In genomic region chr17:76671123-76671911, GRCh38 we compare ENCODE assay signal across 8 cellular contexts. TPM values are rescaled to one million over a fixed set of nuclear protein-coding genes. Genes with fewer than 3 reads are reported as not detected.
A peak's percentile ranks its signal among the peaks of the same experiment; 100 is the strongest.
DNase-seq lines count a peak whose midpoint lies in the region; ATAC-seq and TF ChIP-seq lines count a peak whose summit lies in the region.

No MANE protein-coding gene starts in this region.

- no peaks in the 10 kb centered on the region for H3K9me3 ChIP-seq in CD4-positive, CD25-positive, alpha-beta regulatory T cell (ENCODE audit: control insufficient read depth in 2 of 2, low read length in 2 of 2)
- H3K9me3 ChIP-seq in liver (ENCODE audit: control insufficient read depth in 4 of 4, low read length in 3 of 4), result no peaks in the 10 kb centered on the region

- no peaks in the 10 kb centered on the region for H3K36me3 Mint-ChIP-seq in CD4-positive, CD25-positive, alpha-beta regulatory T cell
- H3K36me3 Mint-ChIP-seq in activated CD4-positive, alpha-beta memory T cell treated with anti-CD3 and anti-CD28 coated beads for 36 hours, result no peaks in the 10 kb centered on the region

- H3K27me3 Mint-ChIP-seq in CD4-positive, CD25-positive, alpha-beta regulatory T cell, result peaks cover 15% of the 10 kb centered on the region
- H3K27me3 Mint-ChIP-seq in activated CD4-positive, alpha-beta memory T cell treated with anti-CD3 and anti-CD28 coated beads for 36 hours, result no peaks in the 10 kb centered on the region

- POLR2A ChIA-PET in activated CD4-positive, alpha-beta memory T cell treated with anti-CD3 and anti-CD28 coated beads for 36 hours (lab: Charles Lee), result interaction anchor here (0.7 to 2.3 kb wide), 4 partner anchors 10 to 462 kb away, joined by 3 to 11 read pairs (median 6); no protein-coding TSS in a partner anchor

- peak; percentile 99 for ATAC-seq in CD4-positive, CD25-positive, alpha-beta regulatory T cell (ENCODE audit: low read depth in 2 of 2)
- peak; percentile 96 for ATAC-seq in GM19452 (IDR thresholded peaks at IDR 0.05; ENCODE audit: unreplicated experiment)
- peak; percentile 77 for ATAC-seq in HG03575 (IDR thresholded peaks at IDR 0.05; ENCODE audit: extremely low read depth, insufficient number of reproducible peaks, low FRiP score, unreplicated experiment)

- TF ChIP-seq CTCF in dorsolateral prefrontal cortex (IDR thresholded peaks at IDR 0.05 in 54 of 56, conservative IDR thresholded peaks at IDR 0.05 in 2 of 56; ENCODE audit: low read depth in 1 of 56, partially characterized antibody in 56 of 56) (peak in 10 of 56 donors; percentile 3 to 34 (median 14)), liver (IDR thresholded peaks at IDR 0.05; ENCODE audit: low read depth, low read length, missing input control) (no peak)

- H3K27ac ChIP-seq in CD4-positive, CD25-positive, alpha-beta regulatory T cell (ENCODE audit: insufficient read depth, low read length, poor library complexity, severe bottlenecking), result peak overlapping the region; percentile 80
- peak overlapping the region; percentile 16 to 97 (median 90) for H3K27ac ChIP-seq in dorsolateral prefrontal cortex
- H3K27ac ChIP-seq in liver (ENCODE audit: low read depth in 1 of 2, low read length in 2 of 2), result peak overlapping the region; percentile 84 to 86

- peak overlapping the region; percentile 84 to 97 (median 89) for H3K4me3 Mint-ChIP-seq in CD4-positive, CD25-positive, alpha-beta regulatory T cell
- peak overlapping the region; percentile 90 for H3K4me3 Mint-ChIP-seq in activated CD4-positive, alpha-beta memory T cell treated with anti-CD3 and anti-CD28 coated beads for 36 hours

- intact Hi-C loops in activated CD4-positive, alpha-beta memory T cell treated with anti-CD3 and anti-CD28 coated beads for 36 hours (cut with micrococcal nuclease), result loop anchor here (2.0 to 5.0 kb wide), 3 partner anchors 43 to 157 kb away; partner anchors contain the start of genes JMJD6 and METTL23
- intact Hi-C loops in dorsolateral prefrontal cortex (cut with DNase I), result loop anchor here (2.0 to 10.0 kb wide), 3 partner anchors 36 to 147 kb away; partner anchors contain the start of gene SRSF2 (in 1 of the 2)

- peak overlapping the region in 1 of 2 donors; percentile 96 for H3K9ac ChIP-seq in liver (ENCODE audit: low read depth in 1 of 2, low read length in 2 of 2)

- H3K4me1 Mint-ChIP-seq in CD4-positive, CD25-positive, alpha-beta regulatory T cell, result peaks cover 16 to 41% (median 23%) of the 10 kb centered on the region in 4 donors
- peaks cover 24% of the 10 kb centered on the region for H3K4me1 Mint-ChIP-seq in activated CD4-positive, alpha-beta memory T cell treated with anti-CD3 and anti-CD28 coated beads for 36 hours (ENCODE audit: low read depth)

- H3K36me3 ChIP-seq in CD4-positive, CD25-positive, alpha-beta regulatory T cell (ENCODE audit: control insufficient read depth, insufficient read depth, low read length), result no peaks in the 10 kb centered on the region
- H3K36me3 ChIP-seq in liver (ENCODE audit: control insufficient read depth in 4 of 4, insufficient read depth in 3 of 4, low read depth in 1 of 4, low read length in 3 of 4), result no peaks in the 10 kb centered on the region

- peak overlapping the region; percentile 97 for H3K4me3 ChIP-seq in CD4-positive, CD25-positive, alpha-beta regulatory T cell (ENCODE audit: low read depth, low read length)
- peak overlapping the region; percentile 34 to 96 (median 75) for H3K4me3 ChIP-seq in dorsolateral prefrontal cortex
- H3K4me3 ChIP-seq in liver (ENCODE audit: low read depth in 1 of 3, low read length in 3 of 3), result peak overlapping the region; percentile 59 to 68 (median 59)

- H3K9me3 Mint-ChIP-seq in CD4-positive, CD25-positive, alpha-beta regulatory T cell, result no peaks in the 10 kb centered on the region
- no peaks in the 10 kb centered on the region for H3K9me3 Mint-ChIP-seq in activated CD4-positive, alpha-beta memory T cell treated with anti-CD3 and anti-CD28 coated beads for 36 hours

- peak overlapping the region; percentile 96 to 99 (median 97) for H3K27ac Mint-ChIP-seq in CD4-positive, CD25-positive, alpha-beta regulatory T cell
- peak overlapping the region; percentile 93 for H3K27ac Mint-ChIP-seq in activated CD4-positive, alpha-beta memory T cell treated with anti-CD3 and anti-CD28 coated beads for 36 hours

- TF ChIP-seq RAD21 in liver (IDR thresholded peaks at IDR 0.05), result no peak

- CTCF ChIA-PET in activated CD4-positive, alpha-beta memory T cell treated with anti-CD3 and anti-CD28 coated beads for 36 hours (lab: Charles Lee), result interaction anchor here (0.7 to 2.8 kb wide), 5 partner anchors 11 to 416 kb away, joined by 3 to 26 read pairs (median 3); no protein-coding TSS in a partner anchor

- 20% methylated on average over 32 of the region's 32 CpGs for WGBS in liver

- DNase-seq in CD4-positive, CD25-positive, alpha-beta regulatory T cell, result peak; percentile 98 to 100 (median 99)
- DNase-seq in NCI-H82 (lab: John Stamatoyannopoulos, UW), result peak; percentile 100
- DNase-seq in activated CD4-positive, alpha-beta memory T cell treated with anti-CD3 and anti-CD28 coated beads for 36 hours, result peak; percentile 100
- DNase-seq in dorsolateral prefrontal cortex, result peak; percentile 100
- DNase-seq in stimulated activated CD4-positive, alpha-beta T cell treated with anti-CD3 and anti-CD28 coated beads, Interleukin-4, amount 100 ng/mL, for 1 hour, result peak; percentile 99

- H3K4me1 ChIP-seq in CD4-positive, CD25-positive, alpha-beta regulatory T cell (ENCODE audit: control insufficient read depth, insufficient read depth, low read length, poor library complexity, severe bottlenecking), result peaks cover 19% of the 10 kb centered on the region
- H3K4me1 ChIP-seq in liver (ENCODE audit: control insufficient read depth in 4 of 4, insufficient read depth in 4 of 4, low read length in 3 of 4), result peaks cover 0 to 12% (median 5%) of the 10 kb centered on the region in 4 donors

- H3K27me3 ChIP-seq in CD4-positive, CD25-positive, alpha-beta regulatory T cell (ENCODE audit: control insufficient read depth, insufficient read depth, low read length), result no peaks in the 10 kb centered on the region
- H3K27me3 ChIP-seq in dorsolateral prefrontal cortex (no peaks in the 10 kb centered on the region), liver (ENCODE audit: control insufficient read depth in 4 of 4, insufficient read depth in 4 of 4, low read length in 3 of 4) (no peaks in the 10 kb centered on the region)

TF ChIP-seq in liver, 16 proteins besides CTCF, POLR2A, EP300 and RAD21 (continues in another document):
- TF ChIP-seq, protein P1, sequence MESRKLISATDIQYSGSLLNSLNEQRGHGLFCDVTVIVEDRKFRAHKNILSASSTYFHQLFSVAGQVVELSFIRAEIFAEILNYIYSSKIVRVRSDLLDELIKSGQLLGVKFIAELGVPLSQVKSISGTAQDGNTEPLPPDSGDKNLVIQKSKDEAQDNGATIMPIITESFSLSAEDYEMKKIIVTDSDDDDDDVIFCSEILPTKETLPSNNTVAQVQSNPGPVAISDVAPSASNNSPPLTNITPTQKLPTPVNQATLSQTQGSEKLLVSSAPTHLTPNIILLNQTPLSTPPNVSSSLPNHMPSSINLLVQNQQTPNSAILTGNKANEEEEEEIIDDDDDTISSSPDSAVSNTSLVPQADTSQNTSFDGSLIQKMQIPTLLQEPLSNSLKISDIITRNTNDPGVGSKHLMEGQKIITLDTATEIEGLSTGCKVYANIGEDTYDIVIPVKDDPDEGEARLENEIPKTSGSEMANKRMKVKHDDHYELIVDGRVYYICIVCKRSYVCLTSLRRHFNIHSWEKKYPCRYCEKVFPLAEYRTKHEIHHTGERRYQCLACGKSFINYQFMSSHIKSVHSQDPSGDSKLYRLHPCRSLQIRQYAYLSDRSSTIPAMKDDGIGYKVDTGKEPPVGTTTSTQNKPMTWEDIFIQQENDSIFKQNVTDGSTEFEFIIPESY (IDR thresholded peaks at IDR 0.05), result peak; percentile 67
- peak; percentile 100 for TF ChIP-seq SP1 (IDR thresholded peaks at IDR 0.05)
- TF ChIP-seq EGR1 (IDR thresholded peaks at IDR 0.05; ENCODE audit: low read depth in 2 of 2), result no peak
- no peak for TF ChIP-seq YY1 (IDR thresholded peaks at IDR 0.05)
- TF ChIP-seq FOXA1 (IDR thresholded peaks at IDR 0.05), result no peak
- peak; percentile 58 for TF ChIP-seq NR2F2 (IDR thresholded peaks at IDR 0.05)
- peak; percentile 98 to 99 for TF ChIP-seq GABPA (IDR thresholded peaks at IDR 0.05 in 1 of 2, conservative IDR thresholded peaks at IDR 0.05 in 1 of 2)
- no peak for TF ChIP-seq JUND (IDR thresholded peaks at IDR 0.05)
- peak in 1 of 2 donors; percentile 5 for TF ChIP-seq HNF4A (conservative IDR thresholded peaks at IDR 0.05)
- TF ChIP-seq RXRA (IDR thresholded peaks at IDR 0.05), result peak in 1 of 2 donors; percentile 28

RNA-seq across cellular contexts. Expression of gene ST6GALNAC1, which starts 27.8 kb away (rescaled TPM):
- 8.5 TPM for total RNA-seq in CD4-positive, CD25-positive, alpha-beta regulatory T cell
- polyA plus RNA-seq in CD4-positive, CD25-positive, alpha-beta regulatory T cell, result 1 to 10 TPM in 3 of 4 donors, under 1 TPM in 1; 0.33 to 3.7 (median 1.9) TPM
- total RNA-seq in activated CD4-positive, alpha-beta memory T cell treated with anti-CD3 and anti-CD28 coated beads for 36 hours, result 1 to 10 TPM; 1.1 to 2.3 TPM
- 1 to 10 TPM in 119 of 120 experiments, under 1 TPM in 1; 0.86 to 9.8 (median 3.5) TPM for total RNA-seq in dorsolateral prefrontal cortex
- total RNA-seq in liver, result 1 to 10 TPM in 1 of 2 donors, not detected in 1; 2.1 TPM
- under 1 TPM; 0.16 to 0.21 TPM for polyA plus RNA-seq in liver

RNA-seq across cellular contexts. Expression of gene MXRA7, which starts 39.4 kb away (rescaled TPM):
- 5.0 TPM for total RNA-seq in CD4-positive, CD25-positive, alpha-beta regulatory T cell
- polyA plus RNA-seq in CD4-positive, CD25-positive, alpha-beta regulatory T cell, result 1 to 10 TPM; 2.2 to 8.8 (median 5.4) TPM
- 1 to 10 TPM; 7.5 to 8.0 TPM for total RNA-seq in activated CD4-positive, alpha-beta memory T cell treated with anti-CD3 and anti-CD28 coated beads for 36 hours
- total RNA-seq in dorsolateral prefrontal cortex (100 to 1,000 TPM in 82 of 120 experiments, 10 to 100 TPM in 38; 68.5 to 146 (median 109) TPM), liver (10 to 100 TPM in 1 of 2 donors, 1 to 10 TPM in 1; 9.8 to 12.9 TPM)
- polyA plus RNA-seq in liver, result 10 to 100 TPM in 1 of 2 donors, 1 to 10 TPM in 1; 4.8 to 22.1 TPM

RNA-seq across cellular contexts. Expression of gene JMJD6, which starts 55.1 kb away (rescaled TPM):
- total RNA-seq in CD4-positive, CD25-positive, alpha-beta regulatory T cell, result 124 TPM
- 10 to 100 TPM; 21.0 to 38.3 (median 33.6) TPM for polyA plus RNA-seq in CD4-positive, CD25-positive, alpha-beta regulatory T cell
- 10 to 100 TPM; 53.4 to 56.6 TPM for total RNA-seq in activated CD4-positive, alpha-beta memory T cell treated with anti-CD3 and anti-CD28 coated beads for 36 hours
- total RNA-seq in dorsolateral prefrontal cortex (100 to 1,000 TPM in 1 of 120 experiments, 10 to 100 TPM in 119; 22.0 to 110 (median 35.8) TPM), liver (10 to 100 TPM; 10.6 to 16.1 TPM)
- 10 to 100 TPM in 1 of 2 donors, 1 to 10 TPM in 1; 9.9 to 11.8 TPM for polyA plus RNA-seq in liver

RNA-seq across cellular contexts. Expression of gene METTL23, which starts 55.3 kb away (rescaled TPM):
- total RNA-seq in CD4-positive, CD25-positive, alpha-beta regulatory T cell, result 44.1 TPM
- 100 to 1,000 TPM; 130 to 175 (median 162) TPM for polyA plus RNA-seq in CD4-positive, CD25-positive, alpha-beta regulatory T cell
- total RNA-seq in activated CD4-positive, alpha-beta memory T cell treated with anti-CD3 and anti-CD28 coated beads for 36 hours, result 10 to 100 TPM; 29.1 to 29.2 TPM
- total RNA-seq in dorsolateral prefrontal cortex, result 10 to 100 TPM; 12.5 to 29.2 (median 18.7) TPM
- total RNA-seq in liver, result 10 to 100 TPM; 15.6 to 17.4 TPM
- polyA plus RNA-seq in liver, result 10 to 100 TPM; 26.8 to 37.2 TPM

Comparison
In these comparisons a context has a peak if more than half of its experiments do, and no peak if none do; other contexts are left out.
1. Peak in every context shown above with its lines: DNase-seq, ATAC-seq, H3K4me3 ChIP-seq and H3K27ac ChIP-seq.
2. RNA of gene MXRA7, which starts 39.4 kb away (total RNA-seq): 68.5 to 146 TPM in dorsolateral prefrontal cortex; 9.8 to 12.9 TPM in liver, 7.5 to 8.0 TPM in activated CD4-positive, alpha-beta memory T cell treated with anti-CD3 and anti-CD28 coated beads for 36 hours and 5.0 TPM in CD4-positive, CD25-positive, alpha-beta regulatory T cell (single experiment); every median in the first group is over 4 times any median in the second.